Comparison of ENCODE assay signal across 8 cellular contexts in the genomic region with DNA sequence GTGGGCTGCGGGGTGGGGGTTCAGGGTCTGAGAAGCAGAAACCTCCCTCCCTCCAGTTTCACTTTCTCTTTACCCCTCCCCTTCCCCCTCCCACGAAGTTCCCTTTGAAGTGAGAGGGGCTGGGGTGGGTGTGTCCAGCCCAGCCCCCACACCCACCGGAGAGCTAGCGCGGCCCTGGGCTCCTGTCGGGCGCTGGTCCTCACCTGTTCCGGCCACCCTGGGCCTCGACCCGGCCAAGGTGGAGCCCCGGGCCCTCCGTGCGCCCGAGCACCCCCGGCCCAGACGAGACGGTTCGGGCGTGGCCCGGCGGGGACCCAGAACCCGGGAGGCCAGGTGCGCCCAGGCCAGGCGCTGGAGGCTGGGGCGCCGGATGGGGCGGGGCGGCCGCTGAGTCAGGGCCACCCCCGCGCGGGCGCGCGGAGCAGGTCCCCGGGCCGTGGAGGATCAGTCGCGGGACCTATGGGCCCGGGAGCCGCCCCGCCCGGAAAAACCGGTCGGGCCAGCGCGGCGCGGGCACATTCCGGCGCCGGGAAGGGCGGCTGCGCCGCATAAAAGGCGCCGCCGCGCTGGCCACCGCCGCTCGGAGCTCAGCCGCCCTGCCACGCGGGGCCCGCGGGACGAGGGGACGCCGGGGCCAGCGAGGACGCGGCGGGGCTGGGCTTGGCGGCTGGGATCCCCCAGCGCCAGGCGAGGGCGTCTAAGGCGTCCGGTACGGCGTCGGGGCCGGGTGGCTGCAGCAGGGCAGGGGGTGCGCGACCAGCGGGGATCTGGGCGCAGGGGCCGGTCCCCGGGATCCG. TPM values are rescaled to one million over a fixed set of nuclear protein-coding genes. Genes with fewer than 3 reads are reported as not detected.
DNase-seq lines count a peak whose midpoint lies in the region; ATAC-seq and TF ChIP-seq lines count a peak whose summit lies in the region.

No MANE protein-coding gene starts in this region.

- POLR2A ChIA-PET in PC-3 (lab: Charles Lee; ENCODE audit: unreplicated experiment) = no interaction called here

- no TSS peak for BruUV-seq in PC-3 (replicated peaks; lab: Mats Ljungman, UMichigan)

- no peaks in the 10 kb centered on the region for H3F3A ChIP-seq in PC-3 (ENCODE audit: low read length, unreplicated experiment)

- WGBS in esophagus squamous epithelium, 2 donors = 5% methylated on average over 7 of the region's 91 CpGs; no CpG with 5 or more reads in 1 of the 2 donors

- intact Hi-C loops in PC-3 (cut with micrococcal nuclease) = no loop called here
- intact Hi-C loops in esophagus squamous epithelium (cut with DNase I) = no loop called here
- intact Hi-C loops in activated T-helper 2 cell treated with anti-CD3 and anti-CD28 coated beads, Interferon-gamma antibody, Interleukin-2, Interleukin-4, amounts not matched to agents 10 μg/mL and 5 μg/mL and 100 μg/mL, durations not matched to agents 14 hours and 24 hours and 36 hours (cut with micrococcal nuclease) = no loop called here

- H3K27me3 ChIP-seq in ACC112 (ENCODE audit: insufficient read depth, low read length) = peaks cover 67% of the 10 kb centered on the region
- peaks cover 6% of the 10 kb centered on the region; the same call in 1 of the 2 replicates for H3K27me3 ChIP-seq in PC-3 (ENCODE audit: low read length)
- peaks cover 0 to 85% (median 4%) of the 10 kb centered on the region in 4 donors for H3K27me3 ChIP-seq in esophagus squamous epithelium

- no peaks in the 10 kb centered on the region for H3K79me2 ChIP-seq in ACC112 (ENCODE audit: control insufficient read depth, insufficient read depth, low read length, unreplicated experiment)
- no peaks in the 10 kb centered on the region for H3K79me2 ChIP-seq in PC-3 (ENCODE audit: low read length)

- peak overlapping the region; percentile 74 for H3K9ac ChIP-seq in PC-3 (ENCODE audit: low read length)

- peak overlapping the region; percentile 97 for H3K4me2 ChIP-seq in PC-3 (ENCODE audit: low read length)

- no peaks in the 10 kb centered on the region for H3K4me1 Mint-ChIP-seq in natural killer cell treated with Interleukin-12 subunit alpha and Interleukin-12 subunit beta and Interleukin-15 and Interleukin-18, amount 100 ng/mL, for 72 hours (ENCODE audit: low read depth in 2 of 2)
- H3K4me1 Mint-ChIP-seq in activated T-helper 2 cell treated with anti-CD3 and anti-CD28 coated beads, Interferon-gamma antibody, Interleukin-2, Interleukin-4, amounts not matched to agents 10 μg/mL and 5 μg/mL and 100 μg/mL, durations not matched to agents 14 hours and 24 hours and 36 hours (ENCODE audit: low read depth) = no peaks in the 10 kb centered on the region

- TF ChIP-seq CTCF in PC-3 (conservative IDR thresholded peaks at IDR 0.05; ENCODE audit: low read depth, low read length) (no peak), esophagus squamous epithelium (IDR thresholded peaks at IDR 0.05) (peak in 2 of 6 experiments; percentile 10 to 20)

- DNase-seq in PC-3 (peak; percentile 83), esophagus squamous epithelium (lab: John Stamatoyannopoulos, UW) (no peak), NCI-H187 (lab: John Stamatoyannopoulos, UW) (no peak), OCI-M2 (lab: John Stamatoyannopoulos, UW; ENCODE audit: unreplicated experiment) (no peak), NK-92 (lab: John Stamatoyannopoulos, UW; ENCODE audit: unreplicated experiment) (no peak)
- peak; percentile 51 for DNase-seq in natural killer cell treated with Interleukin-12 subunit alpha and Interleukin-12 subunit beta and Interleukin-15 and Interleukin-18, amount 100 ng/mL, for 72 hours (ENCODE audit: low spot score)
- no peak for DNase-seq in activated T-helper 2 cell treated with anti-CD3 and anti-CD28 coated beads, Interferon-gamma antibody, Interleukin-2, Interleukin-4, amounts not matched to agents 10 μg/mL and 5 μg/mL and 100 μg/mL, durations not matched to agents 14 hours and 24 hours and 36 hours (ENCODE audit: low spot score)

- H3K36me3 Mint-ChIP-seq in natural killer cell treated with Interleukin-12 subunit alpha and Interleukin-12 subunit beta and Interleukin-15 and Interleukin-18, amount 100 ng/mL, for 72 hours = no peaks in the 10 kb centered on the region
- no peaks in the 10 kb centered on the region for H3K36me3 Mint-ChIP-seq in activated T-helper 2 cell treated with anti-CD3 and anti-CD28 coated beads, Interferon-gamma antibody, Interleukin-2, Interleukin-4, amounts not matched to agents 10 μg/mL and 5 μg/mL and 100 μg/mL, durations not matched to agents 14 hours and 24 hours and 36 hours (ENCODE audit: low read depth)

- no peaks in the 10 kb centered on the region for H3K4me1 ChIP-seq in ACC112 (ENCODE audit: control insufficient read depth, insufficient read depth, low read length, unreplicated experiment)
- H3K4me1 ChIP-seq in PC-3 (ENCODE audit: insufficient read depth, low read length) = peaks cover 28% of the 10 kb centered on the region
- peaks cover 26 to 91% (median 32%) of the 10 kb centered on the region in 3 donors for H3K4me1 ChIP-seq in esophagus squamous epithelium

- H3K4me3 ChIP-seq in ACC112 (ENCODE audit: low read depth, low read length) (peak overlapping the region; percentile 68), PC-3 (ENCODE audit: low read length) (peak overlapping the region; percentile 78), esophagus squamous epithelium (peak overlapping the region; percentile 54 to 63 (median 62))

- no peaks in the 10 kb centered on the region for H4K20me1 ChIP-seq in PC-3 (ENCODE audit: low read length)

- H2AFZ ChIP-seq in ACC112 (ENCODE audit: low read length, unreplicated experiment) (no peak overlapping the region), PC-3 (ENCODE audit: low read length) (peak overlapping the region; percentile 73)

- no peak overlapping the region for H3K27ac Mint-ChIP-seq in natural killer cell treated with Interleukin-12 subunit alpha and Interleukin-12 subunit beta and Interleukin-15 and Interleukin-18, amount 100 ng/mL, for 72 hours
- H3K27ac Mint-ChIP-seq in activated T-helper 2 cell treated with anti-CD3 and anti-CD28 coated beads, Interferon-gamma antibody, Interleukin-2, Interleukin-4, amounts not matched to agents 10 μg/mL and 5 μg/mL and 100 μg/mL, durations not matched to agents 14 hours and 24 hours and 36 hours = no peak overlapping the region

- H3K4me3 Mint-ChIP-seq in natural killer cell treated with Interleukin-12 subunit alpha and Interleukin-12 subunit beta and Interleukin-15 and Interleukin-18, amount 100 ng/mL, for 72 hours = no peak overlapping the region
- no peak overlapping the region for H3K4me3 Mint-ChIP-seq in activated T-helper 2 cell treated with anti-CD3 and anti-CD28 coated beads, Interferon-gamma antibody, Interleukin-2, Interleukin-4, amounts not matched to agents 10 μg/mL and 5 μg/mL and 100 μg/mL, durations not matched to agents 14 hours and 24 hours and 36 hours (ENCODE audit: low read depth)

- no peaks in the 10 kb centered on the region for H3K36me3 ChIP-seq in ACC112 (ENCODE audit: insufficient read depth, low read length)
- no peaks in the 10 kb centered on the region for H3K36me3 ChIP-seq in PC-3 (ENCODE audit: low read depth, low read length)
- H3K36me3 ChIP-seq in esophagus squamous epithelium = no peaks in the 10 kb centered on the region

- H3K27me3 Mint-ChIP-seq in natural killer cell treated with Interleukin-12 subunit alpha and Interleukin-12 subunit beta and Interleukin-15 and Interleukin-18, amount 100 ng/mL, for 72 hours = peaks cover 5 to 7% of the 10 kb centered on the region in 2 donors
- peaks cover 23% of the 10 kb centered on the region for H3K27me3 Mint-ChIP-seq in activated T-helper 2 cell treated with anti-CD3 and anti-CD28 coated beads, Interferon-gamma antibody, Interleukin-2, Interleukin-4, amounts not matched to agents 10 μg/mL and 5 μg/mL and 100 μg/mL, durations not matched to agents 14 hours and 24 hours and 36 hours (ENCODE audit: low read depth)

- H3K9me3 ChIP-seq in PC-3 (ENCODE audit: low read length) = no peaks in the 10 kb centered on the region
- H3K9me3 ChIP-seq in esophagus squamous epithelium = no peaks in the 10 kb centered on the region

- no peaks in the 10 kb centered on the region for H3K9me2 ChIP-seq in PC-3 (replicated peaks; ENCODE audit: low read length)

- TF ChIP-seq POLR2A in esophagus squamous epithelium (IDR thresholded peaks at IDR 0.05) = peak in 2 of 4 donors; percentile 67 to 80

- peak; percentile 69 for ATAC-seq in PC-3
- no peak for ATAC-seq in natural killer cell treated with Interleukin-12 subunit alpha and Interleukin-12 subunit beta and Interleukin-15 and Interleukin-18, amount 100 ng/mL, for 72 hours

- no peaks in the 10 kb centered on the region for H3K9me3 Mint-ChIP-seq in natural killer cell treated with Interleukin-12 subunit alpha and Interleukin-12 subunit beta and Interleukin-15 and Interleukin-18, amount 100 ng/mL, for 72 hours
- no peaks in the 10 kb centered on the region for H3K9me3 Mint-ChIP-seq in activated T-helper 2 cell treated with anti-CD3 and anti-CD28 coated beads, Interferon-gamma antibody, Interleukin-2, Interleukin-4, amounts not matched to agents 10 μg/mL and 5 μg/mL and 100 μg/mL, durations not matched to agents 14 hours and 24 hours and 36 hours

- CTCF ChIA-PET in PC-3 (lab: Charles Lee) = no interaction called here

- H3K27ac ChIP-seq in ACC112 (ENCODE audit: low read depth, low read length) = no peak overlapping the region
- peak overlapping the region; percentile 39 for H3K27ac ChIP-seq in PC-3 (ENCODE audit: low read length)
- peak overlapping the region; percentile 74 to 95 (median 92) for H3K27ac ChIP-seq in esophagus squamous epithelium

RNA-seq across cellular contexts. Expression of gene KIF26A, which starts 21.6 kb away (rescaled TPM):
- total RNA-seq in PC-3 (2014; rRNA removed) (3.1 TPM in 2 replicates), esophagus squamous epithelium (1 to 10 TPM in 2 of 4 donors, under 1 TPM in 2; 0.80 to 2.7 (median 0.96) TPM)
- total RNA-seq in natural killer cell treated with Interleukin-12 subunit alpha and Interleukin-12 subunit beta and Interleukin-15 and Interleukin-18, amount 100 ng/mL, for 72 hours = not detected
- total RNA-seq in activated T-helper 2 cell treated with anti-CD3 and anti-CD28 coated beads, Interferon-gamma antibody, Interleukin-2, Interleukin-4, amounts not matched to agents 10 μg/mL and 5 μg/mL and 100 μg/mL, durations not matched to agents 14 hours and 24 hours and 36 hours = 0.28 and 0.34 TPM in 2 replicates

RNA-seq across cellular contexts. Expression of gene ASPG, which starts 31.2 kb away (rescaled TPM):
- total RNA-seq in PC-3 (2014; rRNA removed) (0.22 TPM in 1 of 2 replicates, not detected in the other), esophagus squamous epithelium (10 to 100 TPM; 12.2 to 78.2 (median 40.8) TPM)
- not detected for total RNA-seq in natural killer cell treated with Interleukin-12 subunit alpha and Interleukin-12 subunit beta and Interleukin-15 and Interleukin-18, amount 100 ng/mL, for 72 hours
- total RNA-seq in activated T-helper 2 cell treated with anti-CD3 and anti-CD28 coated beads, Interferon-gamma antibody, Interleukin-2, Interleukin-4, amounts not matched to agents 10 μg/mL and 5 μg/mL and 100 μg/mL, durations not matched to agents 14 hours and 24 hours and 36 hours = not detected in 2 replicates

Comparison
In these comparisons a context has a peak if more than half of its experiments do, and no peak if none do; other contexts are left out.
1. DNase-seq: peak in PC-3 (single experiment) and natural killer cell treated with Interleukin-12 subunit alpha and Interleukin-12 subunit beta and Interleukin-15 and Interleukin-18, amount 100 ng/mL, for 72 hours (single experiment); none in esophagus squamous epithelium (single experiment), activated T-helper 2 cell treated with anti-CD3 and anti-CD28 coated beads, Interferon-gamma antibody, Interleukin-2, Interleukin-4, amounts not matched to agents 10 μg/mL and 5 μg/mL and 100 μg/mL, durations not matched to agents 14 hours and 24 hours and 36 hours (single experiment), NCI-H187 (0 of 2), OCI-M2 (single experiment) and NK-92 (single experiment).
2. RNA of gene ASPG, which starts 31.2 kb away (total RNA-seq): 12.2 to 78.2 TPM in esophagus squamous epithelium; 0.22 TPM in PC-3, not detected in natural killer cell treated with Interleukin-12 subunit alpha and Interleukin-12 subunit beta and Interleukin-15 and Interleukin-18, amount 100 ng/mL, for 72 hours and not detected in activated T-helper 2 cell treated with anti-CD3 and anti-CD28 coated beads, Interferon-gamma antibody, Interleukin-2, Interleukin-4, amounts not matched to agents 10 μg/mL and 5 μg/mL and 100 μg/mL, durations not matched to agents 14 hours and 24 hours and 36 hours; every median in the first group is over 10 times any median in the second.
3. Peak in every context shown above with its lines, with median percentiles within 50 percentile points of each other: H3K4me3 ChIP-seq.